8 cellular contexts compared by ENCODE assay signal in genomic region chr9:110257097-110257955, GRCh38. TPM values are rescaled to one million over a fixed set of nuclear protein-coding genes. Genes with fewer than 3 reads are reported as not detected.
DNase-seq lines count a peak whose midpoint lies in the region; ATAC-seq and TF ChIP-seq lines count a peak whose summit lies in the region.

No MANE protein-coding gene starts in this region.

- H2AFZ ChIP-seq in fibroblast of lung (ENCODE audit: low read length), result peak overlapping the region; percentile 87

- peak overlapping the region; percentile 90 for H3K27ac Mint-ChIP-seq in WTC11
- H3K27ac Mint-ChIP-seq in nephron, result peak overlapping the region; percentile 71 to 91 (median 91)

- no peaks in the 10 kb centered on the region for H3K36me3 ChIP-seq in fibroblast of lung (ENCODE audit: control insufficient read depth, insufficient read depth, low read length)

- POLR2A ChIA-PET in WTC11 (lab: Charles Lee), result interaction anchor here (1.2 to 1.7 kb wide), 2 partner anchors 15 to 84 kb away, joined by 5 to 6 read pairs; no protein-coding TSS in a partner anchor

- no peaks in the 10 kb centered on the region for H3K9me3 Mint-ChIP-seq in WTC11
- H3K9me3 Mint-ChIP-seq in nephron, result no peaks in the 10 kb centered on the region

- H3K27me3 ChIP-seq in fibroblast of lung (ENCODE audit: control insufficient read depth, insufficient read depth, low read length), result no peaks in the 10 kb centered on the region

- H3K36me3 Mint-ChIP-seq in WTC11 (no peaks in the 10 kb centered on the region), nephron (ENCODE audit: low read depth) (no peaks in the 10 kb centered on the region)

- peaks cover 40% of the 10 kb centered on the region for H3K79me2 ChIP-seq in fibroblast of lung (ENCODE audit: control insufficient read depth, insufficient read depth, low read length)

- H4K20me1 ChIP-seq in fibroblast of lung (ENCODE audit: control insufficient read depth, extremely low read depth, insufficient read depth, low read length), result peaks cover 8% of the 10 kb centered on the region

- no peaks in the 10 kb centered on the region for H3K9me3 ChIP-seq in fibroblast of lung (ENCODE audit: control insufficient read depth, insufficient read depth, low read depth, low read length)

- CTCF ChIA-PET in WTC11 (lab: Charles Lee), result interaction anchor here (0.6 to 1.5 kb wide), 4 partner anchors 39 to 281 kb away, joined by 3 to 6 read pairs (median 3); no protein-coding TSS in a partner anchor

- peak overlapping the region; percentile 91 for H3K9ac ChIP-seq in fibroblast of lung (ENCODE audit: insufficient read depth, low read length)

- H3K27ac ChIP-seq in fibroblast of lung (ENCODE audit: insufficient read depth, low read length), result peak overlapping the region; percentile 98

- peak overlapping the region; percentile 99 for H3K4me2 ChIP-seq in fibroblast of lung (ENCODE audit: extremely low read depth, insufficient read depth, low read length)

- H3K4me3 ChIP-seq in fibroblast of lung (replicated peaks in 1 of 4; ENCODE audit: control extremely low read depth in 1 of 4, insufficient read depth in 1 of 4, low read depth in 3 of 4, low read length in 4 of 4), result peak overlapping the region; percentile 55 to 85 (median 70)

- TF ChIP-seq CTCF in WTC11 (IDR thresholded peaks at IDR 0.05) (no peak), fibroblast of lung (conservative IDR thresholded peaks at IDR 0.05 in 1 of 2, IDR thresholded peaks at IDR 0.05 in 1 of 2; ENCODE audit: low read depth in 1 of 2, low read length in 2 of 2) (no peak), nephron (IDR thresholded peaks at IDR 0.05; ENCODE audit: unreplicated experiment in 3 of 3) (no peak)

- H3K4me3 Mint-ChIP-seq in WTC11, result peak overlapping the region; percentile 98
- H3K4me3 Mint-ChIP-seq in nephron, result peak overlapping the region; percentile 92 to 99 (median 93)

- peaks cover 8% of the 10 kb centered on the region for H3K4me1 ChIP-seq in fibroblast of lung (ENCODE audit: control insufficient read depth, extremely low read depth, insufficient read depth, low read length)

- H3K27me3 Mint-ChIP-seq in WTC11 (ENCODE audit: low read depth) (no peaks in the 10 kb centered on the region), nephron (ENCODE audit: low read depth) (no peaks in the 10 kb centered on the region)

- peak; percentile 77 for DNase-seq in SIG-M5 treated with dmso at 0.1 percent for 504 hours (lab: John Stamatoyannopoulos, UW; ENCODE audit: unreplicated experiment)
- DNase-seq in SIG-M5 (lab: John Stamatoyannopoulos, UW), result no peak
- DNase-seq in WTC11 (ENCODE audit: low spot score), result no peak
- peak in 1 of 2 donors; percentile 26 for DNase-seq in fibroblast of lung (ENCODE audit: low read depth in 2 of 2)
- DNase-seq in NCI-H1417 treated with DMSO at 0.1 percent for 48 hours (lab: John Stamatoyannopoulos, UW), result no peak
- no peak for DNase-seq in SHP77 (lab: John Stamatoyannopoulos, UW)

- peaks cover 44% of the 10 kb centered on the region for H3K4me1 Mint-ChIP-seq in WTC11
- H3K4me1 Mint-ChIP-seq in nephron, result peaks cover 19% of the 10 kb centered on the region

- ATAC-seq in HG03159 (IDR thresholded peaks at IDR 0.05; ENCODE audit: unreplicated experiment), result peak; percentile 2
- peak; percentile 32 for ATAC-seq in WTC11

TF ChIP-seq in WTC11, 78 proteins besides CTCF, POLR2A, EP300 and RAD21 (continues in another document):
- no peak for TF ChIP-seq JAZF1 (CRISPR knock-in tag; IDR thresholded peaks at IDR 0.05)
- TF ChIP-seq USF1 (CRISPR knock-in tag; IDR thresholded peaks at IDR 0.05), result no peak
- TF ChIP-seq TP53 (CRISPR knock-in tag; IDR thresholded peaks at IDR 0.05), result no peak
- TF ChIP-seq ZMAT4 (CRISPR knock-in tag; IDR thresholded peaks at IDR 0.05), result no peak
- TF ChIP-seq, protein P1, sequence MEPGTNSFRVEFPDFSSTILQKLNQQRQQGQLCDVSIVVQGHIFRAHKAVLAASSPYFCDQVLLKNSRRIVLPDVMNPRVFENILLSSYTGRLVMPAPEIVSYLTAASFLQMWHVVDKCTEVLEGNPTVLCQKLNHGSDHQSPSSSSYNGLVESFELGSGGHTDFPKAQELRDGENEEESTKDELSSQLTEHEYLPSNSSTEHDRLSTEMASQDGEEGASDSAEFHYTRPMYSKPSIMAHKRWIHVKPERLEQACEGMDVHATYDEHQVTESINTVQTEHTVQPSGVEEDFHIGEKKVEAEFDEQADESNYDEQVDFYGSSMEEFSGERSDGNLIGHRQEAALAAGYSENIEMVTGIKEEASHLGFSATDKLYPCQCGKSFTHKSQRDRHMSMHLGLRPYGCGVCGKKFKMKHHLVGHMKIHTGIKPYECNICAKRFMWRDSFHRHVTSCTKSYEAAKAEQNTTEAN (CRISPR knock-in tag; IDR thresholded peaks at IDR 0.05), result no peak
- TF ChIP-seq, protein P2, sequence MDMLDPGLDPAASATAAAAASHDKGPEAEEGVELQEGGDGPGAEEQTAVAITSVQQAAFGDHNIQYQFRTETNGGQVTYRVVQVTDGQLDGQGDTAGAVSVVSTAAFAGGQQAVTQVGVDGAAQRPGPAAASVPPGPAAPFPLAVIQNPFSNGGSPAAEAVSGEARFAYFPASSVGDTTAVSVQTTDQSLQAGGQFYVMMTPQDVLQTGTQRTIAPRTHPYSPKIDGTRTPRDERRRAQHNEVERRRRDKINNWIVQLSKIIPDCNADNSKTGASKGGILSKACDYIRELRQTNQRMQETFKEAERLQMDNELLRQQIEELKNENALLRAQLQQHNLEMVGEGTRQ (CRISPR knock-in tag; IDR thresholded peaks at IDR 0.05), result no peak
- no peak for TF ChIP-seq ZNF317 (CRISPR knock-in tag; IDR thresholded peaks at IDR 0.05; ENCODE audit: borderline replicate concordance, low read depth)
- no peak for TF ChIP-seq NR3C1 (CRISPR knock-in tag; conservative IDR thresholded peaks at IDR 0.05; ENCODE audit: low read depth)
- no peak for TF ChIP-seq AR (CRISPR knock-in tag; IDR thresholded peaks at IDR 0.05)
- TF ChIP-seq ZNF232 (CRISPR knock-in tag; IDR thresholded peaks at IDR 0.05), result no peak
- no peak for TF ChIP-seq SMAD4 (CRISPR knock-in tag; IDR thresholded peaks at IDR 0.05)
- TF ChIP-seq ERG (CRISPR knock-in tag; IDR thresholded peaks at IDR 0.05), result no peak
- TF ChIP-seq OVOL2 (CRISPR knock-in tag; IDR thresholded peaks at IDR 0.05; ENCODE audit: borderline replicate concordance), result no peak

RNA-seq across cellular contexts. Expression of gene TXN, which starts 1.0 kb away (rescaled TPM):
- total RNA-seq in WTC11 (2021), result 245 to 265 TPM (median 263 TPM) in 3 replicates
- total RNA-seq in fibroblast of lung, result 212 and 355 TPM in 2 replicates
- 700 and 925 TPM in 2 replicates for polyA plus RNA-seq in fibroblast of lung
- 714 and 749 TPM in 2 replicates for polyA plus RNA-seq in fibroblast of lung (2012)
- 41.4 and 57.1 TPM in 2 replicates for polyA minus RNA-seq in fibroblast of lung (ENCODE audit: low replicate concordance)

RNA-seq across cellular contexts. Expression of gene C9orf152, which starts 49.4 kb away (rescaled TPM):
- total RNA-seq in WTC11 (2021) (0.11 TPM in 1 of 3 replicates, not detected in the others), fibroblast of lung (under 0.01 TPM in 1 of 2 replicates, not detected in the other)
- polyA plus RNA-seq in fibroblast of lung, result not detected in 2 replicates
- 0.24 TPM in 1 of 2 replicates, not detected in the other for polyA plus RNA-seq in fibroblast of lung (2012)
- not detected in 2 replicates for polyA minus RNA-seq in fibroblast of lung (ENCODE audit: low replicate concordance)
